ENCODE assay signal across 1 cellular context in the genomic region with DNA sequence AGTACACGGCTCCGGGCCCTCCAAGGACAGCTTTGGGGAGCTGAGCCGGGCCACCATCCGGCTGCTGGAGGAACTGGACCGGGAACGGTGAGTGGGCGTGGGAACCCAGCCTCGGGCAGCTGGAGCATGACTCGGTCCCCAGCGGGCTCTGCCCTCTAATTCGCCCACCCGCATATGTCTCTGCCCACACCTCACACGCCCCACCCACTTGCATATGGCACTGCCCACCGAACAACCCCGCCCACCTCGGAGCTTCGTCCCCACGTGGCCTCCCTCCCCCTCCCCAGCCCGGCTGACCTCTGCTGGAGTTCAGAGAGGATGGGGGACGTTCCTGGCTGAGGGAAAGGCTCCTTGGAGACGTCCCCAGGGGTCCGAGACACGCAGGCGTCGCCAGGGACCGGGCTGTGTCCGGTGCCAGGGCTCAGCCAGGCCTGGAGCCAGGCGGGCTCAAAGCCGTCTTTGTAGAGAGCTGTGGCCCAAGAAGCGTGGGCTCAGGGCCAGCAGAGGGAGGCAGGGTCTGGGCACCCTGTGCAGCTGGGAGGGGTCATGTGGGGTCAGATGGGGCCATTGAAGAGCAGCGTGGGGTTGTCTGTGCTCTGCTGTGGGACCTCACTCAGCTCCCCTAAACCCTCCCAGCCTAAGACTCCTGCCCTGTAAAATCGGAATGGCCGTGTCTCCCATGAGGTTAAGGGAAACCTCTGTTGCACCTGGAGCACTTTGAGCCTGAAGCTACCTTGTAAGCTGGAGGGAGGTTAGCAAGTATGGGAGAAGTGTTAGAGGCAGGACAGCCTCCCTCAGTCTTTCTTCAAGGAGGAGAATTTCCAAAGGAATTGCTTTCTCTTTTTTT.
TF ChIP-seq lines count a peak whose summit lies in the region.

No MANE protein-coding gene starts in this region.

TF ChIP-seq in HEK293, 187 proteins besides CTCF, POLR2A, EP300 and RAD21 (continued from another document):
- 0 out of 2 replicates have a peak, but pooled peaks have one; percentile 11 for TF ChIP-seq ZNF600 (tag by site-specific recombination; IDR thresholded peaks at IDR 0.05)
- no peak for TF ChIP-seq ZNF585B (tag by site-specific recombination; IDR thresholded peaks at IDR 0.05)
- TF ChIP-seq SP2 (tag by site-specific recombination; IDR thresholded peaks at IDR 0.05), result peak; percentile 81
- peak; percentile 65 for TF ChIP-seq GLIS2 (tag by site-specific recombination; IDR thresholded peaks at IDR 0.05)
- 0 out of 2 replicates have a peak, but pooled peaks have one; percentile 4 for TF ChIP-seq ZNF843 (tag by site-specific recombination; IDR thresholded peaks at IDR 0.05)
- TF ChIP-seq KLF10 (tag by site-specific recombination; IDR thresholded peaks at IDR 0.05), result 0 out of 2 replicates have a peak, but pooled peaks have one; percentile 10
- TF ChIP-seq GLIS1 (tag by site-specific recombination; IDR thresholded peaks at IDR 0.05), result peak; percentile 80
- TF ChIP-seq, protein P1, sequence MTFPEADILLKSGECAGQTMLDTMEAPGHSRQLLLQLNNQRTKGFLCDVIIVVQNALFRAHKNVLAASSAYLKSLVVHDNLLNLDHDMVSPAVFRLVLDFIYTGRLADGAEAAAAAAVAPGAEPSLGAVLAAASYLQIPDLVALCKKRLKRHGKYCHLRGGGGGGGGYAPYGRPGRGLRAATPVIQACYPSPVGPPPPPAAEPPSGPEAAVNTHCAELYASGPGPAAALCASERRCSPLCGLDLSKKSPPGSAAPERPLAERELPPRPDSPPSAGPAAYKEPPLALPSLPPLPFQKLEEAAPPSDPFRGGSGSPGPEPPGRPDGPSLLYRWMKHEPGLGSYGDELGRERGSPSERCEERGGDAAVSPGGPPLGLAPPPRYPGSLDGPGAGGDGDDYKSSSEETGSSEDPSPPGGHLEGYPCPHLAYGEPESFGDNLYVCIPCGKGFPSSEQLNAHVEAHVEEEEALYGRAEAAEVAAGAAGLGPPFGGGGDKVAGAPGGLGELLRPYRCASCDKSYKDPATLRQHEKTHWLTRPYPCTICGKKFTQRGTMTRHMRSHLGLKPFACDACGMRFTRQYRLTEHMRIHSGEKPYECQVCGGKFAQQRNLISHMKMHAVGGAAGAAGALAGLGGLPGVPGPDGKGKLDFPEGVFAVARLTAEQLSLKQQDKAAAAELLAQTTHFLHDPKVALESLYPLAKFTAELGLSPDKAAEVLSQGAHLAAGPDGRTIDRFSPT (tag by site-specific recombination; IDR thresholded peaks at IDR 0.05), result peak; percentile 75
- TF ChIP-seq YY1 (tag by site-specific recombination; IDR thresholded peaks at IDR 0.05), result no peak
- 0 out of 2 replicates have a peak, but pooled peaks have one; percentile 14 for TF ChIP-seq ZSCAN30 (tag by site-specific recombination; IDR thresholded peaks at IDR 0.05)
- peak; percentile 99 for TF ChIP-seq ZFHX2 (tag by site-specific recombination; conservative IDR thresholded peaks at IDR 0.05)
- TF ChIP-seq ZBTB7A (tag by site-specific recombination; IDR thresholded peaks at IDR 0.05; ENCODE audit: low read depth), result no peak
